Comparison of ENCODE assay signal across 8 cellular contexts in the genomic region with DNA sequence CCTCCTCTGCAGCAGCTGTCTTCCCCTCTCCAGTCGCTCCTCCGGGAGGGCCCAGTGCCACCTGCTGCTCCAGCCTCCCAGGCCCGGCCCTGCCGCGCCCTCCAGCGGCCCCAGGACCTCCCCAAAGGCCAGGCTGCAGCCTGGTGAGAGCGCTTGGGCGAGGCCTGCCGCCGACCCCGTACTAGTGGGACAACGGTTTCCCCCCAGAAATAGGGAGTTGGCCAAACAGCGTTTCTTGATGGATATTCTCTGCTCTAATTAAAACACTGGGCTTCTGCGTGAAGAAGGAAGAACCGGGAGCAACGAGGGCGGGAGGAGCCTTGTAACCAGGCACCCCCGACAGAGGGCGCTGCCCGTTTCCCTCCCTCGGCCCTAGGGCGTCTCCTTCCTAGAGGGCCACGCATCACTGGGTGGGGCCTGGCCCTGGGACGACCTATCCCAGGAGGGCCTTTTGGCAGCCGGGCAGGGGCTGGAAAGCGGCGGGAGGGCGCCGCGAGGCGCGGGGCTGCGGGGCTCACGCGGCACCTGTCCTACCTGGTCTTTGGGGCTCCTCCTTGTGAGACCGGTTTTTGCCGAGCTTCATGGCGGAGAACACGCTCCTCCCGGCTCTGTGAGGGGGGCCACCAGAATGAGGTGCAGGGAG. TPM values are rescaled to one million over a fixed set of nuclear protein-coding genes. Genes with fewer than 3 reads are reported as not detected.
A peak's percentile ranks its signal among the peaks of the same experiment; 100 is the strongest.
DNase-seq lines count a peak whose midpoint lies in the region; ATAC-seq, FAIRE-seq and TF ChIP-seq lines count a peak whose summit lies in the region.

No MANE protein-coding gene starts in this region.

- peak; percentile 66 for FAIRE-seq in H1 (lab: Jason Lieb, UNC)

- H3K4me1 Mint-ChIP-seq in activated CD8-positive, alpha-beta T cell treated with anti-CD3 and anti-CD28 coated beads, Interleukin-2, amount 10 ng/mL, durations not matched to agents 7 days and 5 days (ENCODE audit: low read depth) = peaks cover 9% of the 10 kb centered on the region

- H2AK5ac ChIP-seq in H1 (ENCODE audit: low read depth, low read length) (no peak overlapping the region), mesenchymal stem cell (ENCODE audit: low read length, severe bottlenecking) (no peak overlapping the region)

- H2BK12ac ChIP-seq in H1 (ENCODE audit: low read depth, low read length) (peak overlapping the region; percentile 39; the same call in 1 of the 2 replicates), mesenchymal stem cell (ENCODE audit: low read length in 2 of 2) (no peak overlapping the region)

- H3K27me3 ChIP-seq in H1 (replicated peaks in 1 of 4; ENCODE audit: control insufficient read depth in 3 of 4, extremely low read depth in 1 of 4, insufficient read depth in 3 of 4, low read length in 3 of 4) (peaks cover 0 to 18% (median 11%) of the 10 kb centered on the region in 4 experiments; a peak in 6 of 7 replicates), mesenchymal stem cell (ENCODE audit: control insufficient read depth in 1 of 2, insufficient read depth in 1 of 2, low read length in 2 of 2) (peaks cover 70 to 84% of the 10 kb centered on the region in 2 experiments)

- H3K4me2 ChIP-seq in H1 (ENCODE audit: insufficient read depth in 1 of 2, low read depth in 2 of 2, low read length in 2 of 2) (peak overlapping the region; percentile 62 to 80), mesenchymal stem cell (ENCODE audit: low read length, poor library complexity, severe bottlenecking) (peak overlapping the region; percentile 66)

- peak; percentile 71 to 94 (median 85) for TF ChIP-seq CTCF in H1 (IDR thresholded peaks at IDR 0.05; ENCODE audit: control extremely low read depth in 1 of 3, insufficient read depth in 1 of 3, low read depth in 1 of 3, low read length in 3 of 3)

- TF ChIP-seq POLR2A in H1 (IDR thresholded peaks at IDR 0.05; ENCODE audit: control extremely low read depth in 1 of 2, low read depth in 2 of 2, low read length in 2 of 2) = peak in 1 of 2 experiments; percentile 58; a peak in 1 of 3 replicates

- ATAC-seq in HG03175 (IDR thresholded peaks at IDR 0.05; ENCODE audit: unreplicated experiment) (peak; percentile 46), HG03439 (IDR thresholded peaks at IDR 0.05; ENCODE audit: unreplicated experiment) (no peak)
- ATAC-seq in activated CD8-positive, alpha-beta T cell treated with anti-CD3 and anti-CD28 coated beads, Interleukin-2, amount 10 ng/mL, durations not matched to agents 7 days and 5 days = peak; percentile 100

- 3% methylated on average over 36 of the region's 40 CpGs; no CpG with 5 or more reads in 1 of the 2 experiments for WGBS in H1 (ENCODE audit: extremely low coverage in 1 of 2, insufficient coverage in 1 of 2, insufficient read length in 1 of 2, insufficient replicate concordance in 2 of 2, low coverage in 1 of 2, low lambda C conversion rate in 2 of 2, missing lambda C conversion rate in 1 of 2), 2 experiments
- WGBS in mesenchymal stem cell = 2% methylated on average over 40 of the region's 40 CpGs

- H3K27ac ChIP-seq in H1 (ENCODE audit: low read depth, low read length) (no peak overlapping the region), mesenchymal stem cell (ENCODE audit: low read length, poor library complexity, severe bottlenecking) (no peak overlapping the region)

- H2AFZ ChIP-seq in H1 (ENCODE audit: low read length) (peak overlapping the region; percentile 81), mesenchymal stem cell (ENCODE audit: low read depth, low read length) (peak overlapping the region; percentile 70)

- peaks cover 3% of the 10 kb centered on the region; the same call in 1 of the 2 replicates for H3K23me2 ChIP-seq in H1 (ENCODE audit: low read depth, low read length)

- CTCF ChIA-PET in activated CD8-positive, alpha-beta T cell treated with anti-CD3 and anti-CD28 coated beads, Interleukin-2, amount 10 ng/mL, durations not matched to agents 7 days and 5 days (lab: Charles Lee) = interaction anchor here (0.6 to 3.2 kb wide), 35 partner anchors 8 to 406 kb away, joined by 3 to 39 read pairs (median 3); partner anchors contain the start of gene OTOF
- CTCF ChIA-PET in H1 (lab: Charles Lee; ENCODE audit: partially characterized antibody) = interaction anchor here (0.6 to 5.4 kb wide), 39 partner anchors 8 to 1283 kb away, joined by 3 to 68 read pairs (median 4); partner anchors contain the start of gene OTOF

- no peaks in the 10 kb centered on the region for H3K79me2 ChIP-seq in H1 (ENCODE audit: control insufficient read depth in 1 of 2, insufficient read depth in 2 of 2, low read length in 2 of 2)

- peak overlapping the region; percentile 30 to 65 (median 50) for H3K4me3 ChIP-seq in H1 (ENCODE audit: extremely low read depth in 1 of 4, insufficient read depth in 2 of 4, low read depth in 3 of 4, low read length in 4 of 4)
- peak overlapping the region; percentile 23 to 72 for H3K4me3 ChIP-seq in mesenchymal stem cell (ENCODE audit: insufficient read depth in 1 of 2, low read depth in 1 of 2, low read length in 2 of 2)

- 0 out of 2 replicates have a peak overlapping the region, but pooled peaks have one; percentile 48 for H2BK20ac ChIP-seq in H1 (ENCODE audit: low read length)

- no peak overlapping the region; the same call in 1 of the 2 replicates for H2BK5ac ChIP-seq in H1 (ENCODE audit: low read depth, low read length)
- no peak overlapping the region for H2BK5ac ChIP-seq in mesenchymal stem cell (ENCODE audit: low read depth, low read length, poor library complexity, severe bottlenecking)

- H3K27ac Mint-ChIP-seq in activated CD8-positive, alpha-beta T cell treated with anti-CD3 and anti-CD28 coated beads, Interleukin-2, amount 10 ng/mL, durations not matched to agents 7 days and 5 days = peak overlapping the region; percentile 72

- H4K20me1 ChIP-seq in H1 (replicated peaks in 1 of 2; ENCODE audit: control insufficient read depth in 1 of 2, insufficient read depth in 2 of 2, low read length in 2 of 2) = no peaks in the 10 kb centered on the region

- POLR2A ChIA-PET in activated CD8-positive, alpha-beta T cell treated with anti-CD3 and anti-CD28 coated beads, Interleukin-2, amount 10 ng/mL, durations not matched to agents 7 days and 5 days (lab: Charles Lee) = interaction anchor here (0.7 kb wide), 1 partner anchor 12 kb away, joined by 3 read pairs; no protein-coding TSS in a partner anchor
- POLR2A ChIA-PET in H1 (lab: Charles Lee; ENCODE audit: partially characterized antibody) = interaction anchor here (0.6 to 1.3 kb wide), 4 partner anchors 8 to 708 kb away, joined by 3 to 5 read pairs (median 4); no protein-coding TSS in a partner anchor

- H4K8ac ChIP-seq in H1 (ENCODE audit: extremely low read depth, insufficient read depth, low read length) (peak overlapping the region; percentile 53; the same call in 1 of the 2 replicates), mesenchymal stem cell (ENCODE audit: low read length) (no peak overlapping the region)

- no peaks in the 10 kb centered on the region for H3K36me3 Mint-ChIP-seq in activated CD8-positive, alpha-beta T cell treated with anti-CD3 and anti-CD28 coated beads, Interleukin-2, amount 10 ng/mL, durations not matched to agents 7 days and 5 days (ENCODE audit: low read depth)

- H2BK120ac ChIP-seq in H1 (replicated peaks; ENCODE audit: low read depth, low read length) (no peak overlapping the region), mesenchymal stem cell (ENCODE audit: low read depth, low read length) (no peak overlapping the region)

- H2BK15ac ChIP-seq in H1 (ENCODE audit: low read length) (0 out of 2 replicates have a peak overlapping the region, but pooled peaks have one; percentile 88), mesenchymal stem cell (ENCODE audit: low read depth, poor library complexity, severe bottlenecking) (no peak overlapping the region)

- no peaks in the 10 kb centered on the region for H3K9me3 Mint-ChIP-seq in activated CD8-positive, alpha-beta T cell treated with anti-CD3 and anti-CD28 coated beads, Interleukin-2, amount 10 ng/mL, durations not matched to agents 7 days and 5 days (ENCODE audit: insufficient read depth)

- H4K5ac ChIP-seq in H1 (ENCODE audit: insufficient read length, low read depth, low read length) = no peak overlapping the region

- H3K56ac ChIP-seq in H1 (replicated peaks; ENCODE audit: insufficient read length, low read depth, low read length) = no peak overlapping the region

- peak; percentile 60 to 64 for TF ChIP-seq RAD21 in H1 (IDR thresholded peaks at IDR 0.05 in 1 of 2, conservative IDR thresholded peaks at IDR 0.05 in 1 of 2; ENCODE audit: low read depth in 2 of 2, low read length in 2 of 2)

- no peak overlapping the region for H3K23ac ChIP-seq in H1 (ENCODE audit: insufficient read length)
- H3K23ac ChIP-seq in mesenchymal stem cell (ENCODE audit: low read length in 2 of 2) = no peak overlapping the region

- H3K9me3 ChIP-seq in H1 (ENCODE audit: insufficient read depth in 2 of 2, low read depth in 1 of 2, low read length in 1 of 2) (no peaks in the 10 kb centered on the region), mesenchymal stem cell (ENCODE audit: control insufficient read depth, low read length) (no peaks in the 10 kb centered on the region)

- peak overlapping the region; percentile 67 for H3K4me3 Mint-ChIP-seq in activated CD8-positive, alpha-beta T cell treated with anti-CD3 and anti-CD28 coated beads, Interleukin-2, amount 10 ng/mL, durations not matched to agents 7 days and 5 days

- H3K9ac ChIP-seq in H1 (replicated peaks in 1 of 4; ENCODE audit: extremely low read depth in 1 of 4, low read depth in 3 of 4, low read length in 3 of 4) = peak overlapping the region in 3 of 4 experiments; percentile 14 to 49 (median 40); a peak in 4 of 7 replicates
- peak overlapping the region; percentile 41 for H3K9ac ChIP-seq in mesenchymal stem cell (ENCODE audit: low read length)

- H3K14ac ChIP-seq in H1 (ENCODE audit: insufficient read length) (no peak overlapping the region), mesenchymal stem cell (ENCODE audit: low read length in 2 of 2) (no peak overlapping the region)

- peak overlapping the region; percentile 77 for H4K91ac ChIP-seq in H1 (replicated peaks; ENCODE audit: insufficient read length, low read length)
- H4K91ac ChIP-seq in mesenchymal stem cell (ENCODE audit: low read length) = no peak overlapping the region

- no peak for TF ChIP-seq EP300 in H1 (IDR thresholded peaks at IDR 0.05; ENCODE audit: borderline replicate concordance in 1 of 2, low read depth in 2 of 2, low read length in 2 of 2)

- no peaks in the 10 kb centered on the region for H3K79me1 ChIP-seq in H1 (ENCODE audit: low read depth, low read length)
- H3K79me1 ChIP-seq in mesenchymal stem cell (replicated peaks; ENCODE audit: low read length, poor library complexity, severe bottlenecking) = no peaks in the 10 kb centered on the region

- peaks cover 9% of the 10 kb centered on the region for H3K27me3 Mint-ChIP-seq in activated CD8-positive, alpha-beta T cell treated with anti-CD3 and anti-CD28 coated beads, Interleukin-2, amount 10 ng/mL, durations not matched to agents 7 days and 5 days (ENCODE audit: low read depth)

- peaks cover 0 to 7% (median 6%) of the 10 kb centered on the region in 4 experiments; a peak in 4 of 7 replicates for H3K4me1 ChIP-seq in H1 (replicated peaks in 1 of 4; ENCODE audit: control insufficient read depth in 3 of 4, insufficient read depth in 4 of 4, low read length in 3 of 4)
- peaks cover 9% of the 10 kb centered on the region for H3K4me1 ChIP-seq in mesenchymal stem cell (ENCODE audit: control insufficient read depth, insufficient read depth, low read depth, low read length)

- DNase-seq in EH (ENCODE audit: low read depth) (peak; percentile 66), NCI-H748 treated with DMSO at 0.1 percent for 48 hours (lab: John Stamatoyannopoulos, UW) (peak; percentile 78), H1 (ENCODE audit: low read depth in 1 of 2, low spot score in 2 of 2) (peak; percentile 58 to 97), mesenchymal stem cell (peak; percentile 45)
- DNase-seq in activated CD8-positive, alpha-beta T cell treated with anti-CD3 and anti-CD28 coated beads, Interleukin-2, amount 10 ng/mL, durations not matched to agents 7 days and 5 days = peak; percentile 90
- peak; percentile 62 for DNase-seq in stimulated activated CD8-positive, alpha-beta memory T cell treated with anti-CD3 and anti-CD28 coated beads, Interleukin-12 subunit alpha, Interleukin-12 subunit beta, amount 100 ng/mL, for 24 hours (ENCODE audit: extremely low read depth)

- H3K4ac ChIP-seq in H1 (replicated peaks; ENCODE audit: insufficient read length, low read depth, low read length) (no peak overlapping the region), mesenchymal stem cell (ENCODE audit: low read depth in 1 of 2, low read length in 2 of 2) (no peak overlapping the region)

- peak overlapping the region; percentile 73; the same call in 1 of the 2 replicates for H3K18ac ChIP-seq in H1 (ENCODE audit: extremely low read depth, low read length)
- H3K18ac ChIP-seq in mesenchymal stem cell (ENCODE audit: low read depth in 1 of 2, low read length in 2 of 2) = no peak overlapping the region

- no peaks in the 10 kb centered on the region for H3K36me3 ChIP-seq in H1 (ENCODE audit: control insufficient read depth in 2 of 4, insufficient read depth in 4 of 4, low read length in 3 of 4)
- H3K36me3 ChIP-seq in mesenchymal stem cell (ENCODE audit: control insufficient read depth in 1 of 2, insufficient read depth in 2 of 2, low read depth in 1 of 2, low read length in 2 of 2) = no peaks in the 10 kb centered on the region

RNA-seq across cellular contexts. Expression of gene OTOF, which starts 25.4 kb away (rescaled TPM):
- total RNA-seq in activated CD8-positive, alpha-beta T cell treated with anti-CD3 and anti-CD28 coated beads, Interleukin-2, amount 10 ng/mL, durations not matched to agents 7 days and 5 days = 10 to 100 TPM; 17.2 to 19.9 TPM
- total RNA-seq in H1 (2021; fragmentation: NEBNext Ultra II Directional; extraction: Animal tissue kit (Norgen Biotek cat#: 25700)) = not detected in 2 replicates
- polyA plus RNA-seq in H1 (2011; rRNA removed) = 0.06 TPM in 2 replicates
- polyA plus RNA-seq in H1 (2011; cell fraction: cytosol; rRNA removed) = 0.03 TPM
- 0.31 TPM for polyA plus RNA-seq in H1 (2011; cell fraction: nucleus; rRNA removed)
- 0.03 to 0.15 TPM (median 0.07 TPM) in 3 of 4 replicates, not detected in the other for polyA plus RNA-seq in H1 (2012, experiment 1 of 2)
- not detected for polyA plus RNA-seq in H1 (2012, experiment 2 of 2)
- 0.02 TPM for polyA plus RNA-seq in H1 (2013, experiment 1 of 2)
- polyA plus RNA-seq in H1 (2013, experiment 2 of 2) = 0.04 TPM
- polyA minus RNA-seq in H1 (2011; rRNA and poly(A)+ RNA removed) = not detected in 2 replicates
- not detected for polyA minus RNA-seq in H1 (2011; cell fraction: cytosol; rRNA and poly(A)+ RNA removed)
- polyA minus RNA-seq in H1 (2011; cell fraction: nucleus; rRNA and poly(A)+ RNA removed) = not detected
- polyA plus RNA-seq in mesenchymal stem cell (2013, experiment 1 of 2) = not detected
- polyA plus RNA-seq in mesenchymal stem cell (2013, experiment 2 of 2) = not detected

Comparison
In these comparisons a context has a peak if more than half of its experiments do, and no peak if none do; other contexts are left out.
1. RNA of gene OTOF, which starts 25.4 kb away (total RNA-seq): 17.2 to 19.9 TPM in activated CD8-positive, alpha-beta T cell treated with anti-CD3 and anti-CD28 coated beads, Interleukin-2, amount 10 ng/mL, durations not matched to agents 7 days and 5 days; not detected in H1; every median in the first group is over 10 times any median in the second.
2. Peak in every context shown above with its lines, with median percentiles within 50 percentile points of each other: DNase-seq.